In the genomic region with DNA sequence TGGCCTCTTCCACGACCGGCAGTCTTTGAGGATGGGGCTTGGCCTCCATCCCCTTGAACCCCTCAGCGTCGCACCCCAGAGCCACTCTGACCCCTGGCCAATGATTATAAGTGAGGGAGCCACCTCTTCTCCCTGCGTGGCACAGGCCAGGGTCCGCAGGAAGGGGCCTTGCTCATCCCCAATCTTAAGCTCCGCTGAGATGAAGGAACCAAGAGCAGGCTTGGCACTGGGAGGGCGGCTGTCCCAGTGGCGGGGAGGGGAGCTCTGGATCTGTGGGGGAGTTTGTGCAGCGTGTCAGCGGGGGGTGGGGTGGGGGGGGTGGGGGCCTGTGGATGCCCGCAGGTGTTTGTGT, we compare ENCODE assay signal across 8 cellular contexts. TPM values are rescaled to one million over a fixed set of nuclear protein-coding genes. Genes with fewer than 3 reads are reported as not detected.
A peak's percentile ranks its signal among the peaks of the same experiment; 100 is the strongest.
DNase-seq lines count a peak whose midpoint lies in the region; ATAC-seq and TF ChIP-seq lines count a peak whose summit lies in the region.

No MANE protein-coding gene starts in this region.

- no peak overlapping the region for H3K23ac ChIP-seq in H9 (ENCODE audit: insufficient read length, low read depth, low read length)

- no peak overlapping the region for H3K56ac ChIP-seq in H9 (ENCODE audit: insufficient read length, low read depth, low read length)

- H3K79me2 ChIP-seq in H9 (ENCODE audit: insufficient read depth, low read length), result no peaks in the 10 kb centered on the region

- H2BK120ac ChIP-seq in H9 (ENCODE audit: low read depth, low read length, poor library complexity, severe bottlenecking), result no peak overlapping the region

- H2BK5ac ChIP-seq in H9 (ENCODE audit: insufficient read length, low read length), result no peak overlapping the region

- H2BK15ac ChIP-seq in H9 (ENCODE audit: low read depth, low read length), result no peak overlapping the region

- H4K20me1 ChIP-seq in H9 (ENCODE audit: control insufficient read depth, insufficient read depth, insufficient read length), result no peaks in the 10 kb centered on the region

- ATAC-seq in esophagus mucosa (no peak), HG03565 (IDR thresholded peaks at IDR 0.05; ENCODE audit: unreplicated experiment) (no peak)

- no peak overlapping the region for H4K8ac ChIP-seq in H9 (replicated peaks; ENCODE audit: insufficient read length, low read depth, low read length)

- H3K4me1 Mint-ChIP-seq in H9, result peaks cover 10 to 12% of the 10 kb centered on the region in 2 experiments
- H3K4me1 Mint-ChIP-seq in activated CD4-positive, alpha-beta memory T cell treated with anti-CD3 and anti-CD28 coated beads, Interleukin-2, amount 10 ng/mL, durations not matched to agents 7 days and 5 days, result peaks cover 34% of the 10 kb centered on the region

- peak overlapping the region; percentile 50; the same call in 1 of the 2 replicates for H3K4me3 ChIP-seq in iPS DF 6.9 (ENCODE audit: low read length)
- peak overlapping the region; percentile 28 to 50 (median 36) for H3K4me3 ChIP-seq in skin epidermis

- H3K27ac Mint-ChIP-seq in H9, result no peak overlapping the region
- no peak overlapping the region for H3K27ac Mint-ChIP-seq in activated CD4-positive, alpha-beta memory T cell treated with anti-CD3 and anti-CD28 coated beads, Interleukin-2, amount 10 ng/mL, durations not matched to agents 7 days and 5 days

- H3T11ph ChIP-seq in H9 (ENCODE audit: low read length), result no peak overlapping the region

- peaks cover 4% of the 10 kb centered on the region for H3K23me2 ChIP-seq in H9 (ENCODE audit: insufficient read length, low read depth, low read length, poor library complexity, severe bottlenecking)

- POLR2A ChIA-PET in activated CD4-positive, alpha-beta memory T cell treated with anti-CD3 and anti-CD28 coated beads, Interleukin-2, amount 10 ng/mL, durations not matched to agents 7 days and 5 days (lab: Charles Lee), result interaction anchor here (1.0 to 2.9 kb wide), 2 partner anchors 12 kb away, joined by 3 to 14 read pairs; no protein-coding TSS in a partner anchor

- no CpG with 5 or more reads among the region's 12 CpGs for WGBS in H9 (ENCODE audit: extremely low coverage, insufficient read length, low lambda C conversion rate)
- WGBS in iPS DF 6.9 (ENCODE audit: insufficient coverage, insufficient read length), result no CpG with 5 or more reads among the region's 12 CpGs

- peaks cover 16% of the 10 kb centered on the region for H3K27me3 Mint-ChIP-seq in H9 (ENCODE audit: low read depth)
- H3K27me3 Mint-ChIP-seq in activated CD4-positive, alpha-beta memory T cell treated with anti-CD3 and anti-CD28 coated beads, Interleukin-2, amount 10 ng/mL, durations not matched to agents 7 days and 5 days, result peaks cover 16% of the 10 kb centered on the region

- H3K14ac ChIP-seq in H9 (ENCODE audit: insufficient read depth, low read length), result no peak overlapping the region

- H2BK12ac ChIP-seq in H9 (ENCODE audit: insufficient read length, low read depth, low read length), result no peak overlapping the region

- H3K9me3 Mint-ChIP-seq in H9, result no peaks in the 10 kb centered on the region
- no peaks in the 10 kb centered on the region for H3K9me3 Mint-ChIP-seq in activated CD4-positive, alpha-beta memory T cell treated with anti-CD3 and anti-CD28 coated beads, Interleukin-2, amount 10 ng/mL, durations not matched to agents 7 days and 5 days

- CTCF ChIA-PET in activated CD4-positive, alpha-beta memory T cell treated with anti-CD3 and anti-CD28 coated beads, Interleukin-2, amount 10 ng/mL, durations not matched to agents 7 days and 5 days (lab: Charles Lee), result interaction anchor here (0.7 to 1.1 kb wide), 4 partner anchors 12 to 285 kb away, joined by 3 to 6 read pairs (median 4); no protein-coding TSS in a partner anchor

- DNase-seq in H9 (peak; percentile 38), iPS DF 6.9 (ENCODE audit: low read depth, low spot score) (no peak), DMS79 treated with DMSO at 0.1 percent for 48 hours (lab: John Stamatoyannopoulos, UW) (no peak)
- DNase-seq in activated CD4-positive, alpha-beta memory T cell treated with anti-CD3 and anti-CD28 coated beads, Interleukin-2, amount 10 ng/mL, durations not matched to agents 7 days and 5 days, result no peak
- DNase-seq in stimulated activated CD4-positive, alpha-beta T cell treated with anti-CD3 and anti-CD28 coated beads, Interleukin-15, amount 100 ng/mL, for 24 hours, result no peak

- H2AFZ ChIP-seq in H9 (ENCODE audit: low read length), result no peak overlapping the region

- H3K27me3 ChIP-seq in H9 (ENCODE audit: insufficient read depth, low read length), result no peaks in the 10 kb centered on the region
- peaks cover 3% of the 10 kb centered on the region; the same call in 1 of the 2 replicates for H3K27me3 ChIP-seq in iPS DF 6.9 (ENCODE audit: control insufficient read depth, insufficient read depth, low read length)

- H3K4me3 Mint-ChIP-seq in H9, result peak overlapping the region; percentile 71 to 81
- peak overlapping the region; percentile 75 for H3K4me3 Mint-ChIP-seq in activated CD4-positive, alpha-beta memory T cell treated with anti-CD3 and anti-CD28 coated beads, Interleukin-2, amount 10 ng/mL, durations not matched to agents 7 days and 5 days

- H2BK20ac ChIP-seq in H9 (ENCODE audit: low read depth, low read length, poor library complexity, severe bottlenecking), result no peak overlapping the region

- H3K4me2 ChIP-seq in H9 (ENCODE audit: insufficient read depth, insufficient read length, low read length), result peak overlapping the region; percentile 35

- no peak overlapping the region for H2AK5ac ChIP-seq in H9 (ENCODE audit: insufficient read length, low read length)

- no peaks in the 10 kb centered on the region for H3K9me3 ChIP-seq in H9 (ENCODE audit: control insufficient read depth, low read depth, low read length)
- no peaks in the 10 kb centered on the region for H3K9me3 ChIP-seq in iPS DF 6.9 (ENCODE audit: control insufficient read depth, insufficient read depth, low read length)

- no peaks in the 10 kb centered on the region for H3K36me3 ChIP-seq in iPS DF 6.9 (ENCODE audit: control insufficient read depth, insufficient read depth, low read length)

- H3K27ac ChIP-seq in H9 (ENCODE audit: insufficient read length, low read depth, low read length) (no peak overlapping the region), iPS DF 6.9 (ENCODE audit: low read length) (no peak overlapping the region), skin epidermis (peak overlapping the region in 7 of 21 experiments; percentile 5 to 48 (median 29))

- H3K18ac ChIP-seq in H9 (ENCODE audit: insufficient read length, low read depth, low read length), result peak overlapping the region; percentile 66

- no peak overlapping the region for H4K91ac ChIP-seq in H9 (ENCODE audit: insufficient read length, low read depth, low read length)

- no peaks in the 10 kb centered on the region for H3K79me1 ChIP-seq in H9 (ENCODE audit: insufficient read depth, low read depth, low read length, poor library complexity, severe bottlenecking)

- no peaks in the 10 kb centered on the region for H3K36me3 Mint-ChIP-seq in H9 (ENCODE audit: insufficient read depth in 1 of 3, low read depth in 3 of 3)
- H3K36me3 Mint-ChIP-seq in activated CD4-positive, alpha-beta memory T cell treated with anti-CD3 and anti-CD28 coated beads, Interleukin-2, amount 10 ng/mL, durations not matched to agents 7 days and 5 days (ENCODE audit: low read depth), result no peaks in the 10 kb centered on the region

- no peak overlapping the region for H3K9ac ChIP-seq in H9 (ENCODE audit: extremely low read depth, insufficient read length, low read length)

- no peak overlapping the region for H4K5ac ChIP-seq in H9 (ENCODE audit: insufficient read length, low read depth, low read length)

- TF ChIP-seq CTCF in H9 (conservative IDR thresholded peaks at IDR 0.05), result no peak

- H3K4ac ChIP-seq in H9 (ENCODE audit: low read depth, low read length), result no peak overlapping the region

- H3K4me1 ChIP-seq in H9 (ENCODE audit: insufficient read depth, low read length), result no peaks in the 10 kb centered on the region
- H3K4me1 ChIP-seq in iPS DF 6.9 (ENCODE audit: control insufficient read depth, insufficient read depth, low read length), result no peaks in the 10 kb centered on the region

RNA-seq across cellular contexts. Expression of a gene that starts 13.8 kb away (rescaled TPM):
- total RNA-seq in H9 (2021) (48.5 and 54.8 TPM in 2 replicates), esophagus mucosa (23.4 TPM)
- total RNA-seq in activated CD4-positive, alpha-beta memory T cell treated with anti-CD3 and anti-CD28 coated beads, Interleukin-2, amount 10 ng/mL, durations not matched to agents 7 days and 5 days, result 10 to 100 TPM; 83.6 to 84.7 TPM
